ENCODE assay signal across 1 cellular context in the genomic region with DNA sequence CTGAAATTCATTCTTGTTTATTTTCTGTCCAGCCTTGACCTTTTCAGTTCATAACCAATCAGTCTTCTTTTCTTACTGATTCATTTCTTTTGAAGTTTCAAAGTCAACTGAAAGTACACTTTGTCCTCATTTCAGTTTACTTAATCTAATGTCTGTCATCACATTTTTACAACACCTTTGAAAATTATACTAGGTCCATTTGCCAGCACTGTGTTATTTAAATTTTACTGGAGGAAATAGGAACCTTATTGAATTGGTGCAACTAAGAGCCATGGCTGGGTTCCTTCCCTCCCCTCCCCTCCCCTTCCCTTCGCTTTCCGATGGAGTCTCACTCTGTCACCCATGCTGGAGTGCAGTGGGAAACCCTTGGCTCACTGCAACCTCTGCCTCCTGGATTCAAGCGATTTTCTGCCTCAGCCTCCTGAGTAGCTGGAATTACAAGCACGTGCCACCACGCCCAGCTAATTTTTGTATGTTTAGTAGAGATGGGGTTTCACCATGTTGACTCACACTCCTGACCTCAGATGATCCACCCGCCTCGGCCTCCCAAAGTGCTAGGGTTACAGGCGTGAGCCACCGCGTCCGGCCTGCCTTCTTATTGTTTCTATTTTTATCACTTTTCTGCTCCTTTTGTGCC.
A peak's percentile ranks its signal among the peaks of the same experiment; 100 is the strongest.
TF ChIP-seq lines count a peak whose summit lies in the region.

No MANE protein-coding gene starts in this region.

TF ChIP-seq in HepG2, 621 proteins besides CTCF, POLR2A, EP300 and RAD21 (continued from another document and continues in another):
- TF ChIP-seq ZNF574 (CRISPR knock-in tag; IDR thresholded peaks at IDR 0.05) (peak; percentile 23; the same call in 1 of the 2 replicates), YY1 (IDR thresholded peaks at IDR 0.05; ENCODE audit: insufficient read depth, insufficient replicate concordance, low read depth, low read length) (peak; percentile 20), HOXA9 (CRISPR knock-in tag; IDR thresholded peaks at IDR 0.05; ENCODE audit: borderline replicate concordance) (no peak), ZBTB7A (CRISPR knock-in tag; IDR thresholded peaks at IDR 0.05) (no peak), SMAD9 (CRISPR knock-in tag; IDR thresholded peaks at IDR 0.05) (no peak), ELF3 (CRISPR knock-in tag; IDR thresholded peaks at IDR 0.05) (peak; percentile 60), RARA (CRISPR knock-in tag; IDR thresholded peaks at IDR 0.05) (peak; percentile 73), ZNF691 (CRISPR knock-in tag; IDR thresholded peaks at IDR 0.05; ENCODE audit: borderline replicate concordance, low read depth) (no peak), KMT2A (CRISPR knock-in tag; IDR thresholded peaks at IDR 0.05) (peak; percentile 81), ZBTB1 (CRISPR knock-in tag; IDR thresholded peaks at IDR 0.05; ENCODE audit: borderline replicate concordance) (no peak), RFXANK (CRISPR knock-in tag; IDR thresholded peaks at IDR 0.05) (no peak), ZNF891 (CRISPR knock-in tag; IDR thresholded peaks at IDR 0.05) (no peak), ZGPAT (CRISPR knock-in tag; IDR thresholded peaks at IDR 0.05) (peak; percentile 71; the same call in 1 of the 2 replicates), MIXL1 (CRISPR knock-in tag; IDR thresholded peaks at IDR 0.05) (peak; percentile 50; the same call in 1 of the 2 replicates), ZNF124 (CRISPR knock-in tag; IDR thresholded peaks at IDR 0.05) (no peak), SALL1 (CRISPR knock-in tag; IDR thresholded peaks at IDR 0.05) (peak; percentile 95), DRAP1 (CRISPR knock-in tag; IDR thresholded peaks at IDR 0.05) (no peak), CEBPB (IDR thresholded peaks at IDR 0.05; ENCODE audit: borderline replicate concordance, low read depth, low read length) (no peak), GMEB1 (CRISPR knock-in tag; IDR thresholded peaks at IDR 0.05; ENCODE audit: borderline replicate concordance) (peak; percentile 15; the same call in 1 of the 2 replicates), ZMYM2 (CRISPR knock-in tag; IDR thresholded peaks at IDR 0.05) (peak; percentile 70), ETV5 (CRISPR knock-in tag; IDR thresholded peaks at IDR 0.05; ENCODE audit: borderline replicate concordance) (no peak), MEIS2 (CRISPR knock-in tag; IDR thresholded peaks at IDR 0.05) (no peak), MAZ (IDR thresholded peaks at IDR 0.05; ENCODE audit: borderline replicate concordance, low read depth, low read length) (no peak), MAZ (CRISPR knock-in tag; IDR thresholded peaks at IDR 0.05; ENCODE audit: low read depth) (no peak), XBP1 (CRISPR knock-in tag; IDR thresholded peaks at IDR 0.05) (no peak), ZNF709 (CRISPR knock-in tag; IDR thresholded peaks at IDR 0.05) (no peak), GFI1 (CRISPR knock-in tag; IDR thresholded peaks at IDR 0.05; ENCODE audit: borderline replicate concordance) (peak; percentile 78), KAT8 (CRISPR knock-in tag; IDR thresholded peaks at IDR 0.05) (no peak)
- TF ChIP-seq, protein P1, sequence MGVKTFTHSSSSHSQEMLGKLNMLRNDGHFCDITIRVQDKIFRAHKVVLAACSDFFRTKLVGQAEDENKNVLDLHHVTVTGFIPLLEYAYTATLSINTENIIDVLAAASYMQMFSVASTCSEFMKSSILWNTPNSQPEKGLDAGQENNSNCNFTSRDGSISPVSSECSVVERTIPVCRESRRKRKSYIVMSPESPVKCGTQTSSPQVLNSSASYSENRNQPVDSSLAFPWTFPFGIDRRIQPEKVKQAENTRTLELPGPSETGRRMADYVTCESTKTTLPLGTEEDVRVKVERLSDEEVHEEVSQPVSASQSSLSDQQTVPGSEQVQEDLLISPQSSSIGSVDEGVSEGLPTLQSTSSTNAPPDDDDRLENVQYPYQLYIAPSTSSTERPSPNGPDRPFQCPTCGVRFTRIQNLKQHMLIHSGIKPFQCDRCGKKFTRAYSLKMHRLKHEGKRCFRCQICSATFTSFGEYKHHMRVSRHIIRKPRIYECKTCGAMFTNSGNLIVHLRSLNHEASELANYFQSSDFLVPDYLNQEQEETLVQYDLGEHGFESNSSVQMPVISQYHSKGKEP (CRISPR knock-in tag; IDR thresholded peaks at IDR 0.05), result no peak
- TF ChIP-seq, protein P2, sequence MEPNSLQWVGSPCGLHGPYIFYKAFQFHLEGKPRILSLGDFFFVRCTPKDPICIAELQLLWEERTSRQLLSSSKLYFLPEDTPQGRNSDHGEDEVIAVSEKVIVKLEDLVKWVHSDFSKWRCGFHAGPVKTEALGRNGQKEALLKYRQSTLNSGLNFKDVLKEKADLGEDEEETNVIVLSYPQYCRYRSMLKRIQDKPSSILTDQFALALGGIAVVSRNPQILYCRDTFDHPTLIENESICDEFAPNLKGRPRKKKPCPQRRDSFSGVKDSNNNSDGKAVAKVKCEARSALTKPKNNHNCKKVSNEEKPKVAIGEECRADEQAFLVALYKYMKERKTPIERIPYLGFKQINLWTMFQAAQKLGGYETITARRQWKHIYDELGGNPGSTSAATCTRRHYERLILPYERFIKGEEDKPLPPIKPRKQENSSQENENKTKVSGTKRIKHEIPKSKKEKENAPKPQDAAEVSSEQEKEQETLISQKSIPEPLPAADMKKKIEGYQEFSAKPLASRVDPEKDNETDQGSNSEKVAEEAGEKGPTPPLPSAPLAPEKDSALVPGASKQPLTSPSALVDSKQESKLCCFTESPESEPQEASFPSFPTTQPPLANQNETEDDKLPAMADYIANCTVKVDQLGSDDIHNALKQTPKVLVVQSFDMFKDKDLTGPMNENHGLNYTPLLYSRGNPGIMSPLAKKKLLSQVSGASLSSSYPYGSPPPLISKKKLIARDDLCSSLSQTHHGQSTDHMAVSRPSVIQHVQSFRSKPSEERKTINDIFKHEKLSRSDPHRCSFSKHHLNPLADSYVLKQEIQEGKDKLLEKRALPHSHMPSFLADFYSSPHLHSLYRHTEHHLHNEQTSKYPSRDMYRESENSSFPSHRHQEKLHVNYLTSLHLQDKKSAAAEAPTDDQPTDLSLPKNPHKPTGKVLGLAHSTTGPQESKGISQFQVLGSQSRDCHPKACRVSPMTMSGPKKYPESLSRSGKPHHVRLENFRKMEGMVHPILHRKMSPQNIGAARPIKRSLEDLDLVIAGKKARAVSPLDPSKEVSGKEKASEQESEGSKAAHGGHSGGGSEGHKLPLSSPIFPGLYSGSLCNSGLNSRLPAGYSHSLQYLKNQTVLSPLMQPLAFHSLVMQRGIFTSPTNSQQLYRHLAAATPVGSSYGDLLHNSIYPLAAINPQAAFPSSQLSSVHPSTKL (CRISPR knock-in tag; IDR thresholded peaks at IDR 0.05), result peak; percentile 92
- TF ChIP-seq, protein P3, sequence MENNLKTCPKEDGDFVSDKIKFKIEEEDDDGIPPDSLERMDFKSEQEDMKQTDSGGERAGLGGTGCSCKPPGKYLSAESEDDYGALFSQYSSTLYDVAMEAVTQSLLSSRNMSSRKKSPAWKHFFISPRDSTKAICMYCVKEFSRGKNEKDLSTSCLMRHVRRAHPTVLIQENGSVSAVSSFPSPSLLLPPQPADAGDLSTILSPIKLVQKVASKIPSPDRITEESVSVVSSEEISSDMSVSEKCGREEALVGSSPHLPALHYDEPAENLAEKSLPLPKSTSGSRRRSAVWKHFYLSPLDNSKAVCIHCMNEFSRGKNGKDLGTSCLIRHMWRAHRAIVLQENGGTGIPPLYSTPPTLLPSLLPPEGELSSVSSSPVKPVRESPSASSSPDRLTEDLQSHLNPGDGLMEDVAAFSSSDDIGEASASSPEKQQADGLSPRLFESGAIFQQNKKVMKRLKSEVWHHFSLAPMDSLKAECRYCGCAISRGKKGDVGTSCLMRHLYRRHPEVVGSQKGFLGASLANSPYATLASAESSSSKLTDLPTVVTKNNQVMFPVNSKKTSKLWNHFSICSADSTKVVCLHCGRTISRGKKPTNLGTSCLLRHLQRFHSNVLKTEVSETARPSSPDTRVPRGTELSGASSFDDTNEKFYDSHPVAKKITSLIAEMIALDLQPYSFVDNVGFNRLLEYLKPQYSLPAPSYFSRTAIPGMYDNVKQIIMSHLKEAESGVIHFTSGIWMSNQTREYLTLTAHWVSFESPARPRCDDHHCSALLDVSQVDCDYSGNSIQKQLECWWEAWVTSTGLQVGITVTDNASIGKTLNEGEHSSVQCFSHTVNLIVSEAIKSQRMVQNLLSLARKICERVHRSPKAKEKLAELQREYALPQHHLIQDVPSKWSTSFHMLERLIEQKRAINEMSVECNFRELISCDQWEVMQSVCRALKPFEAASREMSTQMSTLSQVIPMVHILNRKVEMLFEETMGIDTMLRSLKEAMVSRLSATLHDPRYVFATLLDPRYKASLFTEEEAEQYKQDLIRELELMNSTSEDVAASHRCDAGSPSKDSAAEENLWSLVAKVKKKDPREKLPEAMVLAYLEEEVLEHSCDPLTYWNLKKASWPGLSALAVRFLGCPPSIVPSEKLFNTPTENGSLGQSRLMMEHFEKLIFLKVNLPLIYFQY (CRISPR knock-in tag; IDR thresholded peaks at IDR 0.05; ENCODE audit: borderline replicate concordance), result no peak
